Comparison of ENCODE assay signal across 1 cellular context in the genomic region with DNA sequence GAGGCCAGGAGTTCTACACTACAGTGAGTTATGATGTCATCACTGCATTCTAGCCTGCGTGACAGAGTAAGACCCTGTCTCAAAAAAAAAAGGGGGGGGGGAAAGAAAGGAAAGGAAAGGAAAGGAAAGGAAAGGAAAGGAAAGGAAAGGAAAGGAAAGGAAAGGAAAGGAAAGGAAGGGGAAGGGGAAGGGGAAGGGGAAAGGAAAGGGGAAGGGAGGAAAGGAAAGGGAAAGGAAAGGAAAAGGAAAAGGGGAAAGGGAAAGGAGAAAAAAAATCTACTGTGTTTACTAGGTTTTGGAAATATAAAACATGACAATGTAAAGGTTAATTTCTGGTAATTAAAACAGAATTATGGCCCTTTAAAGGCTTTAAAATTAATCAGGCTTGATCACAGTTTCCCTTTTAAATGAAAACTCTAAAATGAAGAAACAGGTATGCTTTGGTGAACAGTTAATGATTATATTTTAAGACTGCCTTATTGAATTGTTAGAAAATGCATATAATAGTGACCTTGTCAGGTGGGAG.
TF ChIP-seq lines count a peak whose summit lies in the region.

No MANE protein-coding gene starts in this region.

TF ChIP-seq in HepG2, 621 proteins besides CTCF, POLR2A, EP300 and RAD21 (continued from another document):
- TF ChIP-seq HOMEZ (CRISPR knock-in tag; IDR thresholded peaks at IDR 0.05; ENCODE audit: low read depth): no peak
- TF ChIP-seq ZNF350 (CRISPR knock-in tag; IDR thresholded peaks at IDR 0.05; ENCODE audit: borderline replicate concordance, low read depth): no peak
